Comparison of ENCODE assay signal across 4 cellular contexts in the genomic region with DNA sequence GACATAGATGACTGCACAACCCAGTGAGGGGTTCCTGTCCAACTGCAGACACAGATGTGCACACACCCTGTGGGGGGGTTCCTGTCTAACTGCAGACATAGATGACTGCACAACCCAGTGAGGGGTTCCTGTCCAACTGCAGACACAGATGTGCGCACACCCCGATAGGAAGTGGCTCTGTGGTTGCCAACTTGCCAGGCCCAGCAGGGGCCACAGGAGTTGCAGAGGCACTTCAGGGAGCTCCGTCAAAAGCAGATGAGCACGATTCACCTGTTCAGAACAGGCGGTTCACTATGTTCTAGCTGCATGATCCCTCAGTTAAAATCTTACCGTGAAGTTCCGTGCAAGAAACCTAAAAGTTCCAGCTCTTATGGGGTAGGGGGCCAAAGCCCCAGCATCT. TPM values are rescaled to one million over a fixed set of nuclear protein-coding genes. Genes with fewer than 3 reads are reported as not detected.
"Had no signal": no experiment of that assay in that cellular context is flagged by ENCODE, and none has a peak within 500 bp of the region (broad histone marks: within the 10 kb centered on the region; RNA-seq: fewer than 3 reads in every experiment).

No MANE protein-coding gene starts in this region.

RNA-seq across cellular contexts. Expression of gene FRMD1, which starts 1.6 kb away (rescaled TPM):
- total RNA-seq: temporal lobe, thoracic aorta, upper lobe of left lung, vagina had no signal
